Comparison of ENCODE assay signal across 1 cellular context in genomic region chr7:116546054-116546453, GRCh38.
TF ChIP-seq lines count a peak whose summit lies in the region.

No MANE protein-coding gene starts in this region.

TF ChIP-seq in SK-N-SH, 30 proteins besides CTCF, POLR2A, EP300 and RAD21:
- TF ChIP-seq FOXM1 (IDR thresholded peaks at IDR 0.05; ENCODE audit: low read depth) (no peak), RCOR1 (IDR thresholded peaks at IDR 0.05; ENCODE audit: low read length) (no peak), SMC3 (IDR thresholded peaks at IDR 0.05; ENCODE audit: low read depth, low read length) (no peak), RXRA (IDR thresholded peaks at IDR 0.05; ENCODE audit: borderline replicate concordance, low read depth) (no peak), TCF12 (IDR thresholded peaks at IDR 0.05) (no peak), GABPA (IDR thresholded peaks at IDR 0.05; ENCODE audit: low read depth) (no peak), NFIC (IDR thresholded peaks at IDR 0.05; ENCODE audit: borderline replicate concordance) (no peak), MAX (IDR thresholded peaks at IDR 0.05; ENCODE audit: low read depth) (no peak), SIN3A (IDR thresholded peaks at IDR 0.05; ENCODE audit: borderline replicate concordance, low read depth, low read length) (no peak), TEAD4 (IDR thresholded peaks at IDR 0.05; ENCODE audit: borderline replicate concordance, insufficient read depth) (no peak), RFX5 (IDR thresholded peaks at IDR 0.05; ENCODE audit: low read length) (no peak), FOSL2 (IDR thresholded peaks at IDR 0.05; ENCODE audit: borderline replicate concordance, low read depth) (no peak)
